In the genomic region with DNA sequence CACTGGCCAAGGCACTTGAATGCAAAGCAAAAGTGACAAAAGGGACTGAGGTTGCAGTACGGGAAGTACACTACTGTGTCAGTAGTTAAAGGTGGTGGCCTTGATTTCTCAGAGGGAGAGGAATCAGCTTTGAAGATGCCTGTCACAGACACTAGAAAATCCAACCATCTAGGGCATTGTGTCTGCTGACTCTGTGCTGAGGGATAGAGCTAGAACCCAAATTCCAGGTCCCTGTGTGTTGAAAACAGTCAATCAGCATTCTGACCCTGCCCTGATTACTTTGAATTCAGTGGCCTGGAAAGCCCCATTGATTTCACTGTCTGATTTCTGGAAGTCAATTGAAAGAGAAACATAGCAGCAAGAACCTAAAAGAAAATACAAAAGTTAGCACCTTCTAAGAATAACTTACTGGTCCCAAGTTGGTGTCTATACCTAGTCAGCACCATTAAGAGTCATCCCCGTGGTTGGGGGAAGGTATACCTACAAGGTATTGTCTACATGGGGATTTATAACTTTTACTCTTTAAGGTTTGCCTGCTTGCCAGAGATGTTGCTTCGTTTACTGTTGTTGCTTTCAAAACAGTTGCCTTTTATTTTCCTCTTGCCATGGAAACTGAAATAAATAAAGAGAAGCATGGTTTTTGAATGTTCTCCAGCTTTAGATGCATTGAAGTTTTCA, we compare ENCODE assay signal across 8 cellular contexts.
DNase-seq lines count a peak whose midpoint lies in the region; ATAC-seq and TF ChIP-seq lines count a peak whose summit lies in the region.

No MANE protein-coding gene starts in this region.

- H3K4me3 ChIP-seq in CD8-positive, alpha-beta T cell (ENCODE audit: low read depth, low read length), result no peak overlapping the region

- H3K9me3 Mint-ChIP-seq in CD8-positive, alpha-beta T cell, result no peaks in the 10 kb centered on the region
- no peaks in the 10 kb centered on the region for H3K9me3 Mint-ChIP-seq in effector memory CD8-positive, alpha-beta T cell
- no peaks in the 10 kb centered on the region for H3K9me3 Mint-ChIP-seq in nephron progenitor cell

- no peaks in the 10 kb centered on the region for H3K36me3 Mint-ChIP-seq in CD8-positive, alpha-beta T cell
- peaks cover 12% of the 10 kb centered on the region for H3K36me3 Mint-ChIP-seq in effector memory CD8-positive, alpha-beta T cell (ENCODE audit: insufficient read depth)
- H3K36me3 Mint-ChIP-seq in nephron progenitor cell (ENCODE audit: low read depth), result no peaks in the 10 kb centered on the region

- POLR2A ChIA-PET in CD8-positive, alpha-beta T cell (lab: Charles Lee), result interaction anchor here (0.9 to 1.3 kb wide), 3 partner anchors 8 to 128 kb away, joined by 3 read pairs; no protein-coding TSS in a partner anchor

- TF ChIP-seq CTCF in CD8-positive, alpha-beta T cell (IDR thresholded peaks at IDR 0.05), result no peak
- TF ChIP-seq CTCF in nephron progenitor cell (IDR thresholded peaks at IDR 0.05), result no peak

- no peaks in the 10 kb centered on the region for H3K36me3 ChIP-seq in CD8-positive, alpha-beta T cell (ENCODE audit: insufficient read depth, low read length)

- peak; percentile 74 for ATAC-seq in CD8-positive, alpha-beta T cell
- ATAC-seq in GM21447 (IDR thresholded peaks at IDR 0.05; ENCODE audit: unreplicated experiment), result peak; percentile 47
- peak; percentile 77 for ATAC-seq in effector memory CD8-positive, alpha-beta T cell (replicated peaks)

- DNase-seq in CD8-positive, alpha-beta T cell, result peak in 3 of 7 experiments; percentile 5 to 43 (median 36)
- DNase-seq in RPMI7951 (ENCODE audit: low read depth), result peak; percentile 55
- DNase-seq in effector memory CD8-positive, alpha-beta T cell, result peak; percentile 25 to 37 (median 36)
- DNase-seq in nephron progenitor cell, result no peak
- no peak for DNase-seq in EL
- DNase-seq in NCI-H128 (lab: John Stamatoyannopoulos, UW; ENCODE audit: unreplicated experiment), result no peak
- DNase-seq in NCI-H2107 treated with DMSO at 0.1 percent for 48 hours (lab: John Stamatoyannopoulos, UW; ENCODE audit: unreplicated experiment), result no peak

- H3K27me3 Mint-ChIP-seq in CD8-positive, alpha-beta T cell (ENCODE audit: low read depth), result no peaks in the 10 kb centered on the region
- no peaks in the 10 kb centered on the region for H3K27me3 Mint-ChIP-seq in effector memory CD8-positive, alpha-beta T cell
- H3K27me3 Mint-ChIP-seq in nephron progenitor cell (ENCODE audit: low read depth, poor library complexity), result no peaks in the 10 kb centered on the region

- peaks cover 21% of the 10 kb centered on the region for H3K4me1 ChIP-seq in CD8-positive, alpha-beta T cell (ENCODE audit: insufficient read depth, low read length)

- H3K27me3 ChIP-seq in CD8-positive, alpha-beta T cell (ENCODE audit: insufficient read depth, low read length), result no peaks in the 10 kb centered on the region

- peak overlapping the region; percentile 24 for H3K4me3 Mint-ChIP-seq in CD8-positive, alpha-beta T cell
- H3K4me3 Mint-ChIP-seq in effector memory CD8-positive, alpha-beta T cell, result peak overlapping the region; percentile 44 to 58
- no peak overlapping the region for H3K4me3 Mint-ChIP-seq in nephron progenitor cell

- peaks cover 24% of the 10 kb centered on the region for H3K4me1 Mint-ChIP-seq in CD8-positive, alpha-beta T cell (ENCODE audit: low read depth)
- peaks cover 22 to 25% of the 10 kb centered on the region in 2 donors for H3K4me1 Mint-ChIP-seq in effector memory CD8-positive, alpha-beta T cell (ENCODE audit: low read depth in 2 of 2)
- no peaks in the 10 kb centered on the region for H3K4me1 Mint-ChIP-seq in nephron progenitor cell

- intact Hi-C loops in CD8-positive, alpha-beta T cell (cut with DNase I, micrococcal nuclease), result loop anchor here (2.0 to 5.0 kb wide), 4 partner anchors 17 to 69 kb away; no protein-coding TSS in a partner anchor

- H3K27ac ChIP-seq in CD8-positive, alpha-beta T cell (ENCODE audit: low read depth, low read length), result no peak overlapping the region

- CTCF ChIA-PET in CD8-positive, alpha-beta T cell (lab: Charles Lee), result interaction anchor here (1.6 kb wide), 1 partner anchor 22 kb away, joined by 3 read pairs; no protein-coding TSS in a partner anchor

- peak overlapping the region; percentile 87 for H3K27ac Mint-ChIP-seq in CD8-positive, alpha-beta T cell
- H3K27ac Mint-ChIP-seq in effector memory CD8-positive, alpha-beta T cell, result peak overlapping the region; percentile 92 to 95
- H3K27ac Mint-ChIP-seq in nephron progenitor cell, result no peak overlapping the region

- H3K9me3 ChIP-seq in CD8-positive, alpha-beta T cell (ENCODE audit: low read length), result no peaks in the 10 kb centered on the region

Comparison
In these comparisons a context has a peak if more than half of its experiments do, and no peak if none do; other contexts are left out.
1. DNase-seq: peak in RPMI7951 (single experiment) and effector memory CD8-positive, alpha-beta T cell (3 of 3); none in nephron progenitor cell (single experiment), EL (single experiment), NCI-H128 (single experiment) and NCI-H2107 treated with DMSO at 0.1 percent for 48 hours (single experiment).
2. Peak in every context shown above with its lines, with median percentiles within 50 percentile points of each other: ATAC-seq.